ENCODE assay signal across 8 cellular contexts in the genomic region with DNA sequence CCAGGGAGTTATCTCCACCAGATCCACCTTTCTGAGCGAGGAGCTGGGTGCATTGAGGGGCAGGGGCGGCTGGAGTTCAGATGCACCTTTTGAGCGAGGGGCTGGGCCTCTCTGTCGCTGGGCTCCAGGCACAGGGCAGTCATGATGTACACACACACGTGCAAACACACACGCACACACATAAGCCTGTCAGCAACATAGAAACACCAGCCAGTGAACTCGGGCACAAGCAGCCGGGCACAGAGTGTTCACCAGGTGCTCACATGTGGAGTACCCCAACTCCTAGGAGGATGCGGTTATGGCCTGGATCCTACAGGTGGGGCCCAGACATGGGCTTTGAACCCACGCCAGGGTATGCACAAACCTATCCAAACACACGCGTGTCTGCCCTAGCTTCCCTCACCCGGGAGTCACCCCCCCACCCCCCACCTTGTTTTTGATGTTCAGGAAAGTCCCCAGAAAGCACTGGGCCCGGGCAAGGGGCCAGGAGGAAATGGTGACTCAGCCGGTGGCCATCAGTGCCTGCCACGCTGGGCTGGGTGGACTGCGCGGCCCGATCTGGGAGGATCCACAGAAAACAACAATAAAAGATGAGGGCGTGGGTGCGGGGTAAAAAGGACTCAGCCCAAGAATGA. TPM values are rescaled to one million over a fixed set of nuclear protein-coding genes. Genes with fewer than 3 reads are reported as not detected.
DNase-seq lines count a peak whose midpoint lies in the region; ATAC-seq, FAIRE-seq and TF ChIP-seq lines count a peak whose summit lies in the region.

No MANE protein-coding gene starts in this region.

- H3K4me2 ChIP-seq in keratinocyte (ENCODE audit: control insufficient read depth, extremely low read depth, insufficient read depth, low read depth, low read length): peak overlapping the region; percentile 1

- H3K27ac ChIP-seq in ascending aorta (peak overlapping the region; percentile 89 to 90), keratinocyte (ENCODE audit: control insufficient read depth, insufficient read depth, low read length) (peak overlapping the region; percentile 14)

- FAIRE-seq in keratinocyte (lab: Jason Lieb, UNC): no peak

- TF ChIP-seq CTCF in GM12864 (IDR thresholded peaks at IDR 0.05; ENCODE audit: low read depth, low read length, missing control alignments): no peak
- no peak for TF ChIP-seq CTCF in ascending aorta (IDR thresholded peaks at IDR 0.05)
- TF ChIP-seq CTCF in keratinocyte (optimal IDR thresholded peaks at IDR 0.05 in 1 of 3, IDR thresholded peaks at IDR 0.05 in 1 of 3, conservative IDR thresholded peaks at IDR 0.05 in 1 of 3; ENCODE audit: extremely low read depth in 1 of 3, insufficient read depth in 2 of 3, low read length in 3 of 3): no peak

- H3K9me3 ChIP-seq in ascending aorta: no peaks in the 10 kb centered on the region
- no peaks in the 10 kb centered on the region for H3K9me3 ChIP-seq in keratinocyte (ENCODE audit: control insufficient read depth, low read depth, low read length)

- H2AFZ ChIP-seq in keratinocyte (ENCODE audit: control insufficient read depth, low read length): peak overlapping the region; percentile 52

- H3K36me3 ChIP-seq in ascending aorta (no peaks in the 10 kb centered on the region), keratinocyte (ENCODE audit: control insufficient read depth in 2 of 2, extremely low read depth in 1 of 2, insufficient read depth in 2 of 2, low read length in 2 of 2) (no peaks in the 10 kb centered on the region)

- H3K27me3 ChIP-seq in ascending aorta (no peaks in the 10 kb centered on the region), keratinocyte (ENCODE audit: control insufficient read depth, extremely low read depth, insufficient read depth, low read length) (no peaks in the 10 kb centered on the region)

- H3K9ac ChIP-seq in keratinocyte (ENCODE audit: control insufficient read depth, extremely low read depth, insufficient read depth, low read length): no peak overlapping the region

- dilution Hi-C loops in keratinocyte (cut with MboI; ENCODE audit: extremely low pct_ligation_motif_present, low sequenced_read_pairs): no loop called here

- DNase-seq in GM12864 (ENCODE audit: low read depth) (no peak), T follicular helper cell (ENCODE audit: low read depth) (peak; percentile 67), ascending aorta (ENCODE audit: low spot score in 2 of 2) (peak; percentile 75 to 95), keratinocyte (ENCODE audit: low read depth, low spot score) (no peak), NCI-H128 (lab: John Stamatoyannopoulos, UW; ENCODE audit: unreplicated experiment) (no peak), D341Med (ENCODE audit: low spot score) (no peak)
- peak; percentile 55 to 64 for DNase-seq in stimulated activated CD4-positive, alpha-beta T cell treated with anti-CD3 and anti-CD28 coated beads, Interleukin-4, amount 100 ng/mL, for 4 hours

- intact Hi-C loops in ascending aorta (cut with DNase I): loop anchor here (1.0 to 2.0 kb wide), 2 partner anchors 14 to 28 kb away; no protein-coding TSS in a partner anchor

- no peaks in the 10 kb centered on the region for H3K79me2 ChIP-seq in keratinocyte (ENCODE audit: control insufficient read depth, insufficient read depth, low read length)

- H3K9me1 ChIP-seq in keratinocyte (ENCODE audit: control insufficient read depth, extremely low read depth, insufficient read depth, low read length): no peaks in the 10 kb centered on the region

- H3K4me1 ChIP-seq in ascending aorta (peaks cover 38 to 71% of the 10 kb centered on the region in 2 donors), keratinocyte (ENCODE audit: control insufficient read depth, extremely low read depth, insufficient read depth, low read length) (peaks cover 11% of the 10 kb centered on the region)

- ATAC-seq in HG03280 (IDR thresholded peaks at IDR 0.05; ENCODE audit: unreplicated experiment): no peak

- H4K20me1 ChIP-seq in keratinocyte (ENCODE audit: control insufficient read depth, extremely low read depth, insufficient read depth, low read length): no peaks in the 10 kb centered on the region

- H3K4me3 ChIP-seq in GM12864 (ENCODE audit: low read depth, low read length): peak overlapping the region; percentile 53
- H3K4me3 ChIP-seq in ascending aorta: peak overlapping the region; percentile 11 to 26
- no peak overlapping the region for H3K4me3 ChIP-seq in keratinocyte (ENCODE audit: control insufficient read depth in 2 of 3, extremely low read depth in 1 of 3, insufficient read depth in 2 of 3, low read depth in 1 of 3, low read length in 3 of 3)

RNA-seq across cellular contexts. Expression of gene ARRDC2, which starts 13.3 kb away (rescaled TPM):
- total RNA-seq in ascending aorta: 443 TPM
- polyA plus RNA-seq in keratinocyte: 2.4 to 3.5 TPM (median 2.5 TPM) in 3 replicates
- polyA plus RNA-seq in keratinocyte (2011; ENCODE audit: low read depth): 5.3 TPM
- polyA plus RNA-seq in keratinocyte (2011; cell fraction: cytosol; rRNA removed): 1.9 and 3.1 TPM in 2 replicates
- polyA plus RNA-seq in keratinocyte (2011; cell fraction: nucleus; rRNA removed): 4.0 and 4.8 TPM in 2 replicates
- 2.9 and 3.8 TPM in 2 replicates for polyA plus RNA-seq in keratinocyte (2012; ENCODE audit: low replicate concordance)
- polyA minus RNA-seq in keratinocyte: 1.0 to 1.6 TPM (median 1.3 TPM) in 3 replicates
- 4.4 TPM for polyA minus RNA-seq in keratinocyte (2011; cell fraction: cytosol; rRNA and poly(A)+ RNA removed)
- 2.8 and 6.6 TPM in 2 replicates for polyA minus RNA-seq in keratinocyte (2011; cell fraction: nucleus; rRNA and poly(A)+ RNA removed)

RNA-seq across cellular contexts. Expression of gene KCNN1, which starts 54.3 kb away (rescaled TPM):
- total RNA-seq in ascending aorta: not detected
- not detected in 3 replicates for polyA plus RNA-seq in keratinocyte
- not detected for polyA plus RNA-seq in keratinocyte (2011; ENCODE audit: low read depth)
- polyA plus RNA-seq in keratinocyte (2011; cell fraction: cytosol; rRNA removed): not detected in 2 replicates
- polyA plus RNA-seq in keratinocyte (2011; cell fraction: nucleus; rRNA removed): not detected in 2 replicates
- 0.06 TPM in 1 of 2 replicates, not detected in the other for polyA plus RNA-seq in keratinocyte (2012; ENCODE audit: low replicate concordance)
- not detected in 3 replicates for polyA minus RNA-seq in keratinocyte
- not detected for polyA minus RNA-seq in keratinocyte (2011; cell fraction: cytosol; rRNA and poly(A)+ RNA removed)
- not detected in 2 replicates for polyA minus RNA-seq in keratinocyte (2011; cell fraction: nucleus; rRNA and poly(A)+ RNA removed)

Comparison
In these comparisons a context has a peak if more than half of its experiments do, and no peak if none do; other contexts are left out.
1. DNase-seq: peak in T follicular helper cell (single experiment), ascending aorta (2 of 2) and stimulated activated CD4-positive, alpha-beta T cell treated with anti-CD3 and anti-CD28 coated beads, Interleukin-4, amount 100 ng/mL, for 4 hours (2 of 2); none in GM12864 (single experiment), keratinocyte (single experiment), NCI-H128 (single experiment) and D341Med (single experiment).
2. H3K4me3 ChIP-seq: peak in GM12864 (single experiment) and ascending aorta (2 of 2); none in keratinocyte (0 of 3).